ENCODE assay signal across 8 cellular contexts in the genomic region with DNA sequence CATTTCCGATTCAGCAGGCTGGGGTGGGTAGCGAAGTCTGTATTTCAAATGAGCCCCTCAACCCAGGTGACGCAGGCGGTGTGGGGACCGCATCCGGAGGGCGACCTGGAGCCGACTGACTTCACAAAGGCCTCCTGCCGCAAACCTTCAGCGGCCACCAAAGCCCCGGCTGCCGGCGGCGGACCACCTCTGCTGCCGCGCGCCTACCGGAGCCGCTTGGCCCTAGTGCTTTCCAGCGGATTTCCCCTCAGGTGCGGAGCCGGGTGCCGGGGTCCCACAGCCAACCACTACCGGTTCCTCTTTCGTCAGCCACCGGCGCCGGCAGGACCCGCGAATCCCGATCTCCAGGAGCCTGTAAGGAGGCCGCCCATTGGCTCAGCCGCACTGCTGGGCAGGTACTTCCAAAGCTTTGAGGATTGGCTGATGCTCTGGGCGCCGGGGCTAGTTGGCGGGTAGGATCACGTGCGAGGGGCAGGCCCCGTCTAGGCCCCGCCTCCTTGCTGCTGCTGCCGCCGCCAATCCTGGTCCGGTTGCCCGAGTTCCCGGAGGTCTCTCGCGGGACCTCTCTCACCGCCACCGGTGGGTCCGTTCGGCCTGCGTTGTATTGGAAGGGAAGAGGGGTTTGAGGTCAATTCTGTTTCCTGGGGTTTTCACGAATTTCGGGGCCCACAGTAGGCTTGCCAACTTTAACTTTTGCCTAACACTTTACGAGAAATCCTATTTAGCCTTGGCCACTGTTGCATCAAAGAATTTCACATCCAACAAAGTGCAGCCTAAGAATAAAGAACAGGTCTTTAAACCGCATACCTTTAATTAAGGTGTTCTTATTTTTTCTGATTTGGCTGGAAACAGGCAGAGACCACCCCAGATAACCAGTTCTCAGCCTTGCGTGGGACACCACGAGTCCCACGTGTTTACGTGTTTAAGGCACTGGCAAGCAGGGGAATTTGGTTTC. TPM values are rescaled to one million over a fixed set of nuclear protein-coding genes. Genes with fewer than 3 reads are reported as not detected.
DNase-seq lines count a peak whose midpoint lies in the region; ATAC-seq and TF ChIP-seq lines count a peak whose summit lies in the region.

A gene (plus strand): TSS at position 494 of the 955 bp plus-strand sequence. CDS start 5,732 bp downstream, outside the sequence.

- DNase-seq in GM12864 (ENCODE audit: low read depth) (peak; percentile 97), NCI-H1417 treated with DMSO at 0.1 percent for 48 hours (lab: John Stamatoyannopoulos, UW) (peak; percentile 82), SW480 (ENCODE audit: low spot score) (peak; percentile 99), amniotic epithelial cell (ENCODE audit: low read depth) (peak; percentile 98), left cardiac atrium (peak; percentile 100), posterior vena cava (ENCODE audit: low spot score) (peak; percentile 100), upper lobe of left lung (peak; percentile 98 to 100)

- H3K9me3 ChIP-seq in upper lobe of left lung, result no peaks in the 10 kb centered on the region

- H3K4me3 ChIP-seq in GM12864 (ENCODE audit: low read depth, low read length), result peak within 1 kb of the TSS; percentile 77
- H3K4me3 ChIP-seq in upper lobe of left lung, result peak within 1 kb of the TSS; percentile 71 to 84 (median 80)

- ATAC-seq in HG02678 (IDR thresholded peaks at IDR 0.05; ENCODE audit: unreplicated experiment) (peak; percentile 99), left cardiac atrium (peak; percentile 100), upper lobe of left lung (ENCODE audit: low FRiP score in 2 of 2) (peak; percentile 100)

- peaks cover 14 to 42% (median 31%) of the 10 kb centered on the region in 4 donors for H3K36me3 ChIP-seq in upper lobe of left lung

- intact Hi-C loops in left cardiac atrium (cut with DNase I), result loop anchor here in 1 of 2 donors (5.0 kb wide), 1 partner anchor 497 kb away; no protein-coding TSS in a partner anchor
- intact Hi-C loops in posterior vena cava (cut with DNase I), result no loop called here

- peaks cover 8 to 16% (median 12%) of the 10 kb centered on the region in 4 donors for H3K4me1 ChIP-seq in upper lobe of left lung

- 3 to 12% methylated on average over 11 to 41 of the region's 60 CpGs for WGBS in upper lobe of left lung, 2 donors

- no peaks in the 10 kb centered on the region for H3K27me3 ChIP-seq in upper lobe of left lung

- peak within 1 kb of the TSS; percentile 86 to 94 (median 90) for H3K27ac ChIP-seq in upper lobe of left lung

- TF ChIP-seq EP300 in upper lobe of left lung (IDR thresholded peaks at IDR 0.05), result no peak

- TF ChIP-seq CTCF in GM12864 (IDR thresholded peaks at IDR 0.05; ENCODE audit: low read depth, low read length, missing control alignments) (no peak), upper lobe of left lung (IDR thresholded peaks at IDR 0.05) (peak in 1 of 6 experiments; percentile 7)

- TF ChIP-seq POLR2A in upper lobe of left lung (IDR thresholded peaks at IDR 0.05), result peak in 3 of 4 donors; percentile 57 to 85 (median 80)

RNA-seq across cellular contexts. Expression of the gene that starts here (rescaled TPM):
- under 1 TPM; 0.82 to 0.92 TPM for total RNA-seq in left cardiac atrium
- 1 to 10 TPM in 1 of 2 donors, under 1 TPM in 1; 0.48 to 1.9 TPM for total RNA-seq in posterior vena cava
- total RNA-seq in upper lobe of left lung, result 10 to 100 TPM in 1 of 6 donors, 1 to 10 TPM in 5; 2.8 to 11.2 (median 7.8) TPM

Comparison
In these comparisons a context has a peak if more than half of its experiments do, and no peak if none do; other contexts are left out.
1. Peak in every context shown above with its lines: DNase-seq, ATAC-seq, H3K4me3 ChIP-seq and H3K27ac ChIP-seq.
2. Peak in DNase-seq and ATAC-seq in left cardiac atrium; RNA of the gene not detected or under 1 TPM.